Comparison of ENCODE assay signal across 8 cellular contexts in the genomic region with DNA sequence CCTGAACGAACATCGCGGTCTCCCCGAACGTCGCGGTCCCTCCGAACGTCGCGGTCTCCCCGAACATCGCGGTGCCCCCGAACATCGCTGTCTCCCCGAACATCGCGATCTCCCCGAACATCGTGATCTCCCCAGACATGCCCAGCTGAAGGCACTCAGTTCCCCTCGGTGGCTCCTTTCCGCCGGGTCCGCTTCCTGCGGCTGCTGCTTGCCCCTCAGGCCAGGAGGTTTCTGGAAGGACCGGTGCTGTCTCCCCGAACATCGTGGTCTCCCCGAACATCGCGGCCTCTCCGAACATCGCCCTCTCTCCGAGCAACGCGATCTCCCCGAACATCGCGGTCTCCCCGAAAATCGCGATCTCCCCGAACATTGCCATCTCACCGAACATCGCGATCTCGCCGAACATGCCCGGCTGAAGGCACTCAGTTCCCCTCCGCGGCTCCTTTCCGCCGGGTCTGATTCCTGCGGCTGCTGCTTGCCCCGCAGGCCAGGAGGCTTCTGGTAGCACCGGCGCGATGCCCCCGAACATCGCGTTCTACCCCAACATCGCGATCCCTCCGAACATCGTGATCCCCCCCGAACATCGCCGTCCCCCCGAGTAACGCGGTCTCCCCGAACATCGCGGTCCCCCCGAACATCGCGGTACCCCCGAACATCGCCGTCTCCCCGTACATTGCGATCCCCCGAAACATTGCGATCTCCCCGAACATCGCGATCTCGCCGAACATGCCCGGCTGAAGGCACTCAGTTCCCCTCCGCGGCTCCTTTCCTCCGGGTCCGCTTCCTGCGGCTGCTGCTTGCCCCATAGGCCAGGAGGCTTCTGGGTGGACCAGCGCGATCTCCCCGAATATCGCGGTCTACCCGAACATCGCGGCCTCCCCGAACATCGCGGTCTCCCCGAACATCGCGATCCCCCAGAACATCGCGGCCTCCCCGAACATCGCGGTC. TPM values are rescaled to one million over a fixed set of nuclear protein-coding genes. Genes with fewer than 3 reads are reported as not detected.
DNase-seq lines count a peak whose midpoint lies in the region; ATAC-seq lines count a peak whose summit lies in the region.

No MANE protein-coding gene starts in this region.

- DNase-seq in activated naive CD4-positive, alpha-beta T cell treated with Interleukin-2 at 50 U/mL for 16 hours = peak; percentile 36
- no peak for DNase-seq in activated naive CD4-positive, alpha-beta T cell (lab: John Stamatoyannopoulos, UW)
- peak; percentile 51 for DNase-seq in activated T-cell treated with anti-CD3 and anti-CD28 coated beads, Interleukin-2, amount 50 U/mL, for 1 hour
- peak; percentile 70 for DNase-seq in cardiac septum (ENCODE audit: low spot score)
- no peak for DNase-seq in sciatic nerve (ENCODE audit: low spot score)

- intact Hi-C loops in cardiac septum (cut with DNase I) = no loop called here
- intact Hi-C loops in sciatic nerve (cut with DNase I) = no loop called here

- ATAC-seq in sciatic nerve (peak; percentile 25), GM19395 (IDR thresholded peaks at IDR 0.05; ENCODE audit: unreplicated experiment) (no peak), HG03469 (IDR thresholded peaks at IDR 0.05; ENCODE audit: unreplicated experiment) (no peak), HG03175 (IDR thresholded peaks at IDR 0.05; ENCODE audit: unreplicated experiment) (no peak)

RNA-seq across cellular contexts. Expression of gene ULBP1, which starts 0.8 kb away (rescaled TPM):
- total RNA-seq in cardiac septum = 0.16 TPM
- not detected for total RNA-seq in sciatic nerve

RNA-seq across cellular contexts. Expression of gene ULBP2, which starts 22.7 kb away (rescaled TPM):
- total RNA-seq in cardiac septum = 1.1 TPM
- 0.27 TPM for total RNA-seq in sciatic nerve

RNA-seq across cellular contexts. Expression of gene RAET1G, which starts 41.6 kb away (rescaled TPM):
- 0.35 TPM for total RNA-seq in cardiac septum
- total RNA-seq in sciatic nerve = 0.53 TPM

Comparison
In these comparisons a context has a peak if more than half of its experiments do, and no peak if none do; other contexts are left out.
1. DNase-seq: peak in activated naive CD4-positive, alpha-beta T cell treated with Interleukin-2 at 50 U/mL for 16 hours (single experiment), activated T-cell treated with anti-CD3 and anti-CD28 coated beads, Interleukin-2, amount 50 U/mL, for 1 hour (single experiment) and cardiac septum (single experiment); none in activated naive CD4-positive, alpha-beta T cell (0 of 4) and sciatic nerve (single experiment).